ENCODE assay signal across 15 cellular contexts in genomic region chr15:75669879-75670212, GRCh38. TPM values are rescaled to one million over a fixed set of nuclear protein-coding genes. Genes with fewer than 3 reads are reported as not detected.
A peak's percentile ranks its signal among the peaks of the same experiment; 100 is the strongest.
DNase-seq lines count a peak whose midpoint lies in the region; ATAC-seq and TF ChIP-seq lines count a peak whose summit lies in the region.
"Had no signal": no experiment of that assay in that cellular context is flagged by ENCODE, and none has a peak within 500 bp of the region (broad histone marks: within the 10 kb centered on the region; RNA-seq: fewer than 3 reads in every experiment).

No MANE protein-coding gene starts in this region.

- H3K79me2 ChIP-seq in mammary epithelial cell (ENCODE audit: insufficient read depth, low read length) = peaks cover 11% of the 10 kb centered on the region

- BruUV-seq in MCF 10A (replicated peaks; lab: Mats Ljungman, UMichigan) (no TSS peak), mammary epithelial cell (replicated peaks; lab: Mats Ljungman, UMichigan) (no TSS peak)

- peaks cover 7 to 27% of the 10 kb centered on the region in 2 donors for H3K4me1 ChIP-seq in breast epithelium
- H3K4me1 ChIP-seq in mammary epithelial cell (ENCODE audit: insufficient read depth, low read length) = peaks cover 58% of the 10 kb centered on the region
- peaks cover 33% of the 10 kb centered on the region for H3K4me1 ChIP-seq in psoas muscle

- no peak for TF ChIP-seq POLR2A in breast epithelium (IDR thresholded peaks at IDR 0.05)

- DNase-seq in MCF 10A (ENCODE audit: unreplicated experiment) (no peak), breast epithelium (ENCODE audit: low spot score in 2 of 2) (no peak), mammary epithelial cell (no peak), neural crest cell (ENCODE audit: low read depth, low spot score) (no peak), psoas muscle (no peak), activated gamma-delta T cell treated with Interleukin-2 at 50 U/mL for 16 hours (no peak)
- DNase-seq in activated naive CD8-positive, alpha-beta T cell treated with anti-CD3 and anti-CD28 coated beads, Interleukin-2, amount 50 U/mL, for 24 hours = no peak
- DNase-seq: COR-L47, DMS53, NCI-H1048, NCI-H146, NCI-H2081 treated with DMSO at 0.1 percent for 48 hours, NCI-H524 had no signal

- WGBS in mammary epithelial cell (ENCODE audit: low coverage, missing lambda C conversion rate) = 92% methylated on average over 1 of the region's 6 CpGs
- 81 to 86% (median 82%) methylated on average over 6 of the region's 6 CpGs for WGBS in psoas muscle, 3 donors

- H3K4me3 ChIP-seq in breast epithelium (no peak overlapping the region), mammary epithelial cell (replicated peaks in 1 of 3; ENCODE audit: insufficient read depth in 1 of 3, low read depth in 2 of 3, low read length in 3 of 3) (no peak overlapping the region), psoas muscle (no peak overlapping the region)

- H3K27me3 Mint-ChIP-seq in MCF 10A (ENCODE audit: insufficient read depth, unreplicated experiment) (no peaks in the 10 kb centered on the region), neural crest cell (ENCODE audit: low read depth) (no peaks in the 10 kb centered on the region)
- H3K27me3 Mint-ChIP-seq in activated naive CD8-positive, alpha-beta T cell treated with anti-CD3 and anti-CD28 coated beads, Interleukin-2, amount 50 U/mL, for 24 hours = no peaks in the 10 kb centered on the region

- in situ Hi-C loops in mammary epithelial cell (cut with MboI; ENCODE audit: low sequenced_read_pairs in 2 of 2) = no loop called here

- H3K4me2 ChIP-seq in mammary epithelial cell (ENCODE audit: insufficient read depth, low read depth, low read length) = peak overlapping the region; percentile 7

- no peaks in the 10 kb centered on the region for H3K36me3 Mint-ChIP-seq in MCF 10A (ENCODE audit: insufficient read depth, unreplicated experiment)
- H3K36me3 Mint-ChIP-seq in neural crest cell (ENCODE audit: low read depth) = no peaks in the 10 kb centered on the region
- H3K36me3 Mint-ChIP-seq in activated naive CD8-positive, alpha-beta T cell treated with anti-CD3 and anti-CD28 coated beads, Interleukin-2, amount 50 U/mL, for 24 hours (ENCODE audit: low read depth) = no peaks in the 10 kb centered on the region

- H4K20me1 ChIP-seq in mammary epithelial cell (ENCODE audit: insufficient read depth, low read length) = no peaks in the 10 kb centered on the region

- ATAC-seq in psoas muscle (no peak), HG03045 (IDR thresholded peaks at IDR 0.05; ENCODE audit: unreplicated experiment) (no peak)
- no peak for ATAC-seq in activated naive CD8-positive, alpha-beta T cell treated with anti-CD3 and anti-CD28 coated beads, Interleukin-2, amount 50 U/mL, for 24 hours

- H3K9me3 ChIP-seq in breast epithelium (no peaks in the 10 kb centered on the region), mammary epithelial cell (replicated peaks; ENCODE audit: insufficient read depth, low read length) (no peaks in the 10 kb centered on the region), psoas muscle (no peaks in the 10 kb centered on the region)

- intact Hi-C loops in MCF 10A (cut with micrococcal nuclease) (no loop called here), breast epithelium (cut with DNase I; ENCODE audit: low total_unique reads) (no loop called here), mammary epithelial cell (cut with micrococcal nuclease) (loop anchor here (1.0 to 10.0 kb wide), 3 partner anchors 23 to 465 kb away; partner anchors contain the start of genes C15orf39, MAN2C1 and SNX33), psoas muscle (cut with DNase I) (loop anchor here in 1 of 2 donors (10.0 kb wide), 1 partner anchor 155 kb away; no protein-coding TSS in a partner anchor)

- peak overlapping the region; percentile 78 for H3K27ac Mint-ChIP-seq in MCF 10A (ENCODE audit: low read depth, unreplicated experiment)
- peak overlapping the region; percentile 50 for H3K27ac Mint-ChIP-seq in neural crest cell (ENCODE audit: unreplicated experiment)
- H3K27ac Mint-ChIP-seq in activated naive CD8-positive, alpha-beta T cell treated with anti-CD3 and anti-CD28 coated beads, Interleukin-2, amount 50 U/mL, for 24 hours = no peak overlapping the region

- H3K4me3 Mint-ChIP-seq in MCF 10A (ENCODE audit: unreplicated experiment) (no peak overlapping the region), neural crest cell (no peak overlapping the region)
- H3K4me3 Mint-ChIP-seq in activated naive CD8-positive, alpha-beta T cell treated with anti-CD3 and anti-CD28 coated beads, Interleukin-2, amount 50 U/mL, for 24 hours = no peak overlapping the region

- H3K36me3 ChIP-seq in breast epithelium (no peaks in the 10 kb centered on the region), mammary epithelial cell (ENCODE audit: insufficient read depth, low read length) (no peaks in the 10 kb centered on the region), psoas muscle (ENCODE audit: insufficient read depth in 1 of 2, low read depth in 1 of 2) (no peaks in the 10 kb centered on the region)

- POLR2A ChIA-PET in MCF 10A (lab: Yijun Ruan, JAX) = interaction anchor here (0.7 to 7.0 kb wide), 6 partner anchors 18 to 217 kb away, joined by 3 to 111 read pairs (median 14); partner anchors contain the start of genes IMP3, PTPN9, SIN3A and SNX33

- no peak for TF ChIP-seq CTCF in MCF 10A (IDR thresholded peaks at IDR 0.05; ENCODE audit: unreplicated experiment)
- TF ChIP-seq CTCF in breast epithelium (IDR thresholded peaks at IDR 0.05) = no peak
- TF ChIP-seq CTCF in mammary epithelial cell (conservative IDR thresholded peaks at IDR 0.05 in 1 of 2, IDR thresholded peaks at IDR 0.05 in 1 of 2; ENCODE audit: extremely low read depth in 1 of 2, insufficient read depth in 1 of 2, low read depth in 1 of 2, low read length in 2 of 2) = no peak
- TF ChIP-seq CTCF in neural crest cell (conservative IDR thresholded peaks at IDR 0.05) = no peak
- no peak for TF ChIP-seq CTCF in psoas muscle (IDR thresholded peaks at IDR 0.05)

- peaks cover 7% of the 10 kb centered on the region for H3K9me3 Mint-ChIP-seq in MCF 10A (ENCODE audit: unreplicated experiment)
- no peaks in the 10 kb centered on the region for H3K9me3 Mint-ChIP-seq in neural crest cell
- no peaks in the 10 kb centered on the region for H3K9me3 Mint-ChIP-seq in activated naive CD8-positive, alpha-beta T cell treated with anti-CD3 and anti-CD28 coated beads, Interleukin-2, amount 50 U/mL, for 24 hours

- peaks cover 40% of the 10 kb centered on the region for H3K4me1 Mint-ChIP-seq in MCF 10A (ENCODE audit: insufficient read depth, unreplicated experiment)
- H3K4me1 Mint-ChIP-seq in neural crest cell = peaks cover 10% of the 10 kb centered on the region
- H3K4me1 Mint-ChIP-seq in activated naive CD8-positive, alpha-beta T cell treated with anti-CD3 and anti-CD28 coated beads, Interleukin-2, amount 50 U/mL, for 24 hours = peaks cover 1% of the 10 kb centered on the region

- peak overlapping the region in 1 of 2 donors; percentile 56 for H3K27ac ChIP-seq in breast epithelium
- H3K27ac ChIP-seq in mammary epithelial cell (ENCODE audit: insufficient read depth, low read depth, low read length) = peak overlapping the region; percentile 100
- H3K27ac ChIP-seq in psoas muscle = no peak overlapping the region
- H3K27ac ChIP-seq: C4-2B had no signal

- H3K9ac ChIP-seq in mammary epithelial cell (ENCODE audit: insufficient read depth, low read length) = peak overlapping the region; percentile 64

- CTCF ChIA-PET in MCF 10A (lab: Yijun Ruan, JAX) (interaction anchor here (1.0 to 1.7 kb wide), 2 partner anchors 11 to 30 kb away, joined by 3 to 5 read pairs; partner anchors contain the start of gene IMP3), mammary epithelial cell (lab: Charles Lee; ENCODE audit: low non-redundant PET) (no interaction called here)

- H3K27me3 ChIP-seq in breast epithelium (no peaks in the 10 kb centered on the region), mammary epithelial cell (ENCODE audit: insufficient read depth, low read length) (no peaks in the 10 kb centered on the region), psoas muscle (ENCODE audit: insufficient read depth in 3 of 3, low read length in 2 of 3) (no peaks in the 10 kb centered on the region)

- dilution Hi-C loops in mammary epithelial cell (cut with HindIII; ENCODE audit: low sequenced_read_pairs) = no loop called here

- peak overlapping the region; percentile 0 for H2AFZ ChIP-seq in mammary epithelial cell (ENCODE audit: low read depth, low read length)

RNA-seq across cellular contexts. Expression of gene SNX33, which starts 22.1 kb away (rescaled TPM):
- 14.3 and 15.2 TPM in 2 replicates for total RNA-seq in MCF 10A (2022)
- 10 to 100 TPM; 32.8 to 42.7 (median 36.3) TPM for total RNA-seq in breast epithelium
- 10 to 100 TPM; 28.2 to 41.4 TPM for total RNA-seq in mammary epithelial cell
- polyA plus RNA-seq in mammary epithelial cell = 24.0 TPM
- 50.4 TPM for polyA minus RNA-seq in mammary epithelial cell
- total RNA-seq in neural crest cell = 22.2 and 23.4 TPM in 2 replicates
- 1 to 10 TPM; 3.5 to 8.0 (median 3.9) TPM for total RNA-seq in psoas muscle
- polyA plus RNA-seq in psoas muscle = 1 to 10 TPM; 3.7 to 4.4 (median 3.8) TPM

RNA-seq across cellular contexts. Expression of gene IMP3, which starts 29.8 kb away (rescaled TPM):
- total RNA-seq in MCF 10A (2022) = 45.8 and 58.0 TPM in 2 replicates
- 100 to 1,000 TPM; 144 to 194 (median 175) TPM for total RNA-seq in breast epithelium
- 10 to 100 TPM; 46.5 to 62.8 TPM for total RNA-seq in mammary epithelial cell
- 113 TPM for polyA plus RNA-seq in mammary epithelial cell
- 22.7 TPM for polyA minus RNA-seq in mammary epithelial cell
- total RNA-seq in neural crest cell = 79.4 and 84.3 TPM in 2 replicates
- 10 to 100 TPM; 41.6 to 51.0 (median 43.8) TPM for total RNA-seq in psoas muscle
- 10 to 100 TPM; 45.0 to 95.9 (median 87.3) TPM for polyA plus RNA-seq in psoas muscle

RNA-seq across cellular contexts. Expression of gene CSPG4, which starts 42.8 kb away (rescaled TPM):
- total RNA-seq in MCF 10A (2022) (0.05 and 0.21 TPM in 2 replicates), breast epithelium (10 to 100 TPM in 2 of 3 donors, 1 to 10 TPM in 1; 6.3 to 42.9 (median 17.0) TPM), mammary epithelial cell (10 to 100 TPM in 1 of 2 donors, 1 to 10 TPM in 1; 3.6 to 28.5 TPM), neural crest cell (5.3 and 5.4 TPM in 2 replicates), psoas muscle (10 to 100 TPM; 15.8 to 49.5 (median 34.0) TPM)
- polyA plus RNA-seq in mammary epithelial cell (5.9 TPM), psoas muscle (10 to 100 TPM in 2 of 3 donors, 1 to 10 TPM in 1; 8.1 to 15.9 (median 10.6) TPM)
- polyA minus RNA-seq in mammary epithelial cell = 15.3 TPM

RNA-seq across cellular contexts. Expression of gene SNUPN, which starts 44.3 kb away (rescaled TPM):
- total RNA-seq in MCF 10A (2022) = 23.9 and 28.9 TPM in 2 replicates
- total RNA-seq in breast epithelium = 10 to 100 TPM; 19.8 to 24.9 (median 23.6) TPM
- total RNA-seq in mammary epithelial cell = 10 to 100 TPM; 16.5 to 21.5 TPM
- 20.3 TPM for polyA plus RNA-seq in mammary epithelial cell
- polyA minus RNA-seq in mammary epithelial cell = 19.6 TPM
- total RNA-seq in neural crest cell = 20.9 and 21.3 TPM in 2 replicates
- total RNA-seq in psoas muscle = 10 to 100 TPM; 17.1 to 21.9 (median 19.0) TPM
- polyA plus RNA-seq in psoas muscle = 10 to 100 TPM; 29.5 to 40.9 (median 31.5) TPM
